ENCODE assay signal across 21 cellular contexts in genomic region chr22:27883656-27884350, GRCh38. TPM values are rescaled to one million over a fixed set of nuclear protein-coding genes. Genes with fewer than 3 reads are reported as not detected.
DNase-seq lines count a peak whose midpoint lies in the region; ATAC-seq, FAIRE-seq and TF ChIP-seq lines count a peak whose summit lies in the region.
"Had no signal": no experiment of that assay in that cellular context is flagged by ENCODE, and none has a peak within 500 bp of the region (broad histone marks: within the 10 kb centered on the region; RNA-seq: fewer than 3 reads in every experiment).

No MANE protein-coding gene starts in this region.

- ATAC-seq in omental fat pad (ENCODE audit: low FRiP score) = no peak
- no peak for ATAC-seq in esophagus mucosa
- ATAC-seq: left ventricle myocardium superior, Panc1, psoas muscle had no signal

- TF ChIP-seq EP300 in esophagus muscularis mucosa (IDR thresholded peaks at IDR 0.05) = no peak

- TF ChIP-seq CTCF in RWPE1 (conservative IDR thresholded peaks at IDR 0.05; ENCODE audit: low read depth) (no peak), esophagus muscularis mucosa (IDR thresholded peaks at IDR 0.05) (no peak), omental fat pad (IDR thresholded peaks at IDR 0.05) (no peak)

- 73% methylated on average over 5 of the region's 5 CpGs for WGBS in esophagus muscularis mucosa

- DNase-seq in ELF-1 (ENCODE audit: low read depth, low spot score) = peak; percentile 62
- no peak for DNase-seq in RWPE1 (ENCODE audit: low spot score)
- DNase-seq in esophagus muscularis mucosa (ENCODE audit: extremely low spot score) = no peak
- no peak for DNase-seq in omental fat pad (ENCODE audit: low spot score)
- no peak for DNase-seq in amniotic stem cell (lab: John Stamatoyannopoulos, UW)
- no peak for DNase-seq in RCC 7860 (ENCODE audit: low spot score)
- DNase-seq: activated naive CD4-positive, alpha-beta T cell; central memory CD4-positive, alpha-beta T cell; immature natural killer cell; left ventricle myocardium superior; NCI-H1048; NCI-H2029; NCI-H446; psoas muscle; T-helper 2 cell; thyroid gland had no signal

- H3K36me3 ChIP-seq in esophagus muscularis mucosa (peaks cover 0 to 25% (median 17%) of the 10 kb centered on the region in 4 donors), rectal smooth muscle tissue (ENCODE audit: control insufficient read depth, insufficient read depth, low read length) (peaks cover 9% of the 10 kb centered on the region)

- CTCF ChIA-PET in RWPE1 (lab: Yijun Ruan, JAX) = interaction anchor here (0.6 to 1.2 kb wide), 2 partner anchors 20 to 125 kb away, joined by 3 to 4 read pairs; no protein-coding TSS in a partner anchor

- POLR2A ChIA-PET in RWPE1 (lab: Yijun Ruan, JAX; ENCODE audit: low non-redundant PET) = no interaction called here

- H3K4me3 ChIP-seq in esophagus muscularis mucosa = no peak overlapping the region
- no peak overlapping the region for H3K4me3 ChIP-seq in rectal smooth muscle tissue (ENCODE audit: low read length)
- H3K4me3 ChIP-seq: BLaER1 treated with 17β-estradiol and CSF1 and Interleukin-3, amounts not matched to agents 10 nM and 100 nM; psoas muscle; SJSA1; thyroid gland had no signal

- intact Hi-C loops in esophagus muscularis mucosa (cut with DNase I) = loop anchor here (5.0 kb wide), 1 partner anchor 33 kb away; the partner anchor contains the start of gene PITPNB

- no peaks in the 10 kb centered on the region for H3K9me3 ChIP-seq in esophagus muscularis mucosa
- H3K9me3 ChIP-seq: BLaER1 treated with 17β-estradiol and CSF1 and Interleukin-3, amounts not matched to agents 10 nM and 100 nM; psoas muscle; SJSA1; thyroid gland had no signal

- H3K9ac ChIP-seq in rectal smooth muscle tissue (ENCODE audit: low read length) = no peak overlapping the region
- H3K9ac ChIP-seq: BLaER1 treated with 17β-estradiol and CSF1 and Interleukin-3, amounts not matched to agents 10 nM and 100 nM had no signal

- no peak for FAIRE-seq in RCC 7860 (lab: Jason Lieb, UNC)

- no peak for TF ChIP-seq POLR2A in esophagus muscularis mucosa (IDR thresholded peaks at IDR 0.05; ENCODE audit: low read depth)

- no peaks in the 10 kb centered on the region for H3K27me3 ChIP-seq in esophagus muscularis mucosa
- no peaks in the 10 kb centered on the region for H3K27me3 ChIP-seq in rectal smooth muscle tissue (ENCODE audit: control insufficient read depth, insufficient read depth, low read length)
- H3K27me3 ChIP-seq: BLaER1 treated with 17β-estradiol and CSF1 and Interleukin-3, amounts not matched to agents 10 nM and 100 nM; SJSA1; thyroid gland had no signal

- H3K27ac ChIP-seq in RWPE1 = peak overlapping the region; percentile 46
- peak overlapping the region; percentile 82 to 85 (median 84) for H3K27ac ChIP-seq in esophagus muscularis mucosa (replicated peaks in 1 of 4)
- H3K27ac ChIP-seq in rectal smooth muscle tissue (ENCODE audit: low read depth, low read length) = peak overlapping the region; percentile 95
- H3K27ac ChIP-seq: BLaER1 treated with 17β-estradiol and CSF1 and Interleukin-3, amounts not matched to agents 10 nM and 100 nM; psoas muscle; SJSA1; thyroid gland had no signal

- H3K4me1 ChIP-seq in esophagus muscularis mucosa (peaks cover 64 to 96% (median 95%) of the 10 kb centered on the region in 4 donors), rectal smooth muscle tissue (ENCODE audit: control insufficient read depth, insufficient read depth, low read length) (peaks cover 62% of the 10 kb centered on the region)

RNA-seq across cellular contexts. Expression of gene PITPNB, which starts 35.3 kb away (rescaled TPM):
- total RNA-seq in esophagus muscularis mucosa (10 to 100 TPM; 70.3 to 99.7 (median 89.3) TPM), omental fat pad (10 to 100 TPM; 49.2 to 95.0 (median 75.6) TPM), esophagus mucosa (61.9 TPM)
